In the genomic region with DNA sequence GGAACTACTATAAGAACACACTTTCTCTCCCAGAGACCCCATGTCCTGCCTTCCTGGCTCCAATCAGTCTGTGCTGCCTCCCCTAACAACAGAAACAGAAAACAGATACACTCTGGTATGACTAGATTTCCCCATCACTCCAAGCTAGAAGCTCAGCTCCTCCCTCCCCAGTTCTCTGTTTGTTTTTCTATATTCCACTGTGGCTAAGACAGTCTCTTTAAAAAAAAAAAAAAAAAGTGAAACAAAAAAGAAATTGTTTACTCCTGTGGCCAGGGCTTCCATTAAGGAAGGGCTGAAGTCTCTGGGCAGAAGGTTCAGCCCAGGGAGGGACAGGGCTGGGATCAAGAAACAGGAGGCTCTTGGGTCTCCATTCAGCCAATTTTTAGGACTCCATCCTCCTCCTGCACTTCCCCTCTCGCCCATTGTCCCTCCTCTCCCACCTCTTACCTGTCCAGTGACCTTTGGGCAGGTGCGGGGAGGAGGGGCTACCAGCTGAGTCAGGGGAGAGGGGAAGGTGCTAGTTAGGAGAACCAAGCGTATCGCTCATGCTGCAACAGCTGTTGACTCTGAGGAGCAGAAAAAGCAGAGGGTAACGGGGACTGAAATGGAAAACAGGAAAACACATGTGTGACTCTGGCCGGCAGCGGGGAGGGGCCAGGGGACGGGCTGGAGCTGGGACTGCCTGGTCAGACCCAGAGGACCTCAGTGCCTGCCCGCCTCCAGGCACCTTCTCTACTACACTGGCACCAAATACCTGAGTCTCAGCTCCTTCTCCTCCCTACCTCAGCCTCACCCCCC, we compare ENCODE assay signal across 6 cellular contexts. TPM values are rescaled to one million over a fixed set of nuclear protein-coding genes. Genes with fewer than 3 reads are reported as not detected.
DNase-seq lines count a peak whose midpoint lies in the region; ATAC-seq and TF ChIP-seq lines count a peak whose summit lies in the region.

No MANE protein-coding gene starts in this region.

- no peaks in the 10 kb centered on the region for H3K36me3 Mint-ChIP-seq in activated CD8-positive, alpha-beta T cell treated with anti-CD3 and anti-CD28 coated beads for 36 hours (ENCODE audit: low read depth)

- peaks cover 22% of the 10 kb centered on the region for H3K4me1 Mint-ChIP-seq in activated CD8-positive, alpha-beta T cell treated with anti-CD3 and anti-CD28 coated beads for 36 hours (ENCODE audit: low read depth)

- intact Hi-C loops in activated CD8-positive, alpha-beta T cell treated with anti-CD3 and anti-CD28 coated beads for 36 hours (cut with micrococcal nuclease), result no loop called here

- no peak overlapping the region for H3K4me3 Mint-ChIP-seq in activated CD8-positive, alpha-beta T cell treated with anti-CD3 and anti-CD28 coated beads for 36 hours

- TF ChIP-seq CTCF in activated CD8-positive, alpha-beta T cell treated with anti-CD3 and anti-CD28 coated beads for 36 hours (IDR thresholded peaks at IDR 0.05), result no peak

- peaks cover 10% of the 10 kb centered on the region for H3K27me3 Mint-ChIP-seq in activated CD8-positive, alpha-beta T cell treated with anti-CD3 and anti-CD28 coated beads for 36 hours

- POLR2A ChIA-PET in activated CD8-positive, alpha-beta T cell treated with anti-CD3 and anti-CD28 coated beads for 36 hours (lab: Charles Lee), result no interaction called here

- H3K27ac Mint-ChIP-seq in activated CD8-positive, alpha-beta T cell treated with anti-CD3 and anti-CD28 coated beads for 36 hours, result peak overlapping the region; percentile 46

- CTCF ChIA-PET in activated CD8-positive, alpha-beta T cell treated with anti-CD3 and anti-CD28 coated beads for 36 hours (lab: Charles Lee), result interaction anchor here (0.7 to 22.4 kb wide), 9 partner anchors 11 to 249 kb away, joined by 3 to 469 read pairs (median 3); a partner anchor contains a TSS

- no peak for DNase-seq in activated CD8-positive, alpha-beta T cell treated with anti-CD3 and anti-CD28 coated beads for 36 hours
- DNase-seq in lung microvascular endothelial cell (ENCODE audit: low read depth in 2 of 2) (peak; percentile 87), pons (ENCODE audit: low spot score) (no peak), cortex of kidney (lab: John Stamatoyannopoulos, UW) (no peak)

- no peaks in the 10 kb centered on the region for H3K9me3 Mint-ChIP-seq in activated CD8-positive, alpha-beta T cell treated with anti-CD3 and anti-CD28 coated beads for 36 hours

- peak; percentile 34 for ATAC-seq in GM21717 (IDR thresholded peaks at IDR 0.05; ENCODE audit: unreplicated experiment)
- peak; percentile 34 for ATAC-seq in activated CD8-positive, alpha-beta T cell treated with anti-CD3 and anti-CD28 coated beads for 36 hours
- no peak for ATAC-seq in HG03108 (IDR thresholded peaks at IDR 0.05; ENCODE audit: unreplicated experiment)

RNA-seq across cellular contexts. Expression of a gene that starts 4.2 kb away (rescaled TPM):
- under 1 TPM in 1 of 2 experiments, not detected in 1; 0.45 TPM for total RNA-seq in activated CD8-positive, alpha-beta T cell treated with anti-CD3 and anti-CD28 coated beads for 36 hours
- 5.0 and 6.7 TPM in 2 replicates for total RNA-seq in lung microvascular endothelial cell

RNA-seq across cellular contexts. Expression of a gene that starts 10.3 kb away (rescaled TPM):
- total RNA-seq in activated CD8-positive, alpha-beta T cell treated with anti-CD3 and anti-CD28 coated beads for 36 hours, result 100 to 1,000 TPM; 122 to 126 TPM
- 43.7 and 46.9 TPM in 2 replicates for total RNA-seq in lung microvascular endothelial cell

RNA-seq across cellular contexts. Expression of a gene that starts 17.0 kb away (rescaled TPM):
- 1 to 10 TPM; 1.9 to 3.1 TPM for total RNA-seq in activated CD8-positive, alpha-beta T cell treated with anti-CD3 and anti-CD28 coated beads for 36 hours
- total RNA-seq in lung microvascular endothelial cell, result 43.3 and 80.2 TPM in 2 replicates

RNA-seq across cellular contexts. Expression of a gene that starts 52.1 kb away (rescaled TPM):
- total RNA-seq in activated CD8-positive, alpha-beta T cell treated with anti-CD3 and anti-CD28 coated beads for 36 hours, result 10 to 100 TPM; 18.7 to 21.0 TPM
- total RNA-seq in lung microvascular endothelial cell, result 37.3 and 44.0 TPM in 2 replicates

RNA-seq across cellular contexts. Expression of a gene that starts 52.9 kb away (rescaled TPM):
- 100 to 1,000 TPM; 134 to 140 TPM for total RNA-seq in activated CD8-positive, alpha-beta T cell treated with anti-CD3 and anti-CD28 coated beads for 36 hours
- 39.1 and 51.4 TPM in 2 replicates for total RNA-seq in lung microvascular endothelial cell

Comparison
In these comparisons a context has a peak if more than half of its experiments do, and no peak if none do; other contexts are left out.
1. DNase-seq: peak in lung microvascular endothelial cell (2 of 2); none in activated CD8-positive, alpha-beta T cell treated with anti-CD3 and anti-CD28 coated beads for 36 hours (single experiment), pons (single experiment) and cortex of kidney (single experiment).
2. RNA of a gene that starts 17.0 kb away (total RNA-seq): 43.3 to 80.2 TPM in lung microvascular endothelial cell; 1.9 to 3.1 TPM in activated CD8-positive, alpha-beta T cell treated with anti-CD3 and anti-CD28 coated beads for 36 hours; every median in the first group is over 10 times any median in the second.